In the genomic region with DNA sequence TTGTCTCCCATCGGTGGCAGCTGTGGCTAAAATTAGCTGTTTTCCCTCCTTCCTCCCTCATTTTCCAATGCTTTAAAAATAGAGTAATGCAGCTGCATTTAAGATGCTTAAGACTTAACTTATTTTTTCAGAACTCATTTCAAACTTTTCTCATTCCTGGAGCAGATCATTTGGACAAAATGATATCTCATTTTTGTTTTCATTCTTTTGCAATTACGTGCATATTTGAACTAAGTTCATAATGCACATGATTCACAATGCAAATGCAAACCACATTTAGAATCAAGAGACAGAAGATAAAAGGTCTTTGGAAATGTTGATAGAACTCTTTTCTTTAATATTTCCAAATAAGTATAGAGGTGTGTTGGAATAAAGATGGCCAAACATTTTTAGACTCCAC, we compare ENCODE assay signal across 16 cellular contexts. TPM values are rescaled to one million over a fixed set of nuclear protein-coding genes. Genes with fewer than 3 reads are reported as not detected.
DNase-seq lines count a peak whose midpoint lies in the region; ATAC-seq and TF ChIP-seq lines count a peak whose summit lies in the region.
"Had no signal": no experiment of that assay in that cellular context is flagged by ENCODE, and none has a peak within 500 bp of the region (broad histone marks: within the 10 kb centered on the region; RNA-seq: fewer than 3 reads in every experiment).

No MANE protein-coding gene starts in this region.

- peak overlapping the region; percentile 25 for H3K4me3 ChIP-seq in SJSA1
- H3K4me3 ChIP-seq in fibroblast of pulmonary artery (replicated peaks; ENCODE audit: low read depth, low read length): peak overlapping the region; percentile 37
- H3K4me3 ChIP-seq in smooth muscle cell: no peak overlapping the region
- no peak overlapping the region for H3K4me3 ChIP-seq in GM23338

- TF ChIP-seq CTCF in fibroblast of pulmonary artery (IDR thresholded peaks at IDR 0.05; ENCODE audit: low read length, missing control alignments): no peak
- TF ChIP-seq CTCF in smooth muscle cell (IDR thresholded peaks at IDR 0.05; ENCODE audit: borderline replicate concordance, insufficient read depth, poor library complexity, severe bottlenecking): no peak
- no peak for TF ChIP-seq CTCF in GM23338 (conservative IDR thresholded peaks at IDR 0.05; ENCODE audit: low read depth in 2 of 2)

- H4K20me1 ChIP-seq in smooth muscle cell (ENCODE audit: low read depth) (no peaks in the 10 kb centered on the region), GM23338 (replicated peaks; ENCODE audit: insufficient read depth) (no peaks in the 10 kb centered on the region)

- peak overlapping the region; percentile 68 for H3K27ac Mint-ChIP-seq in activated CD4-positive, alpha-beta T cell treated with anti-CD3 and anti-CD28 coated beads, Interleukin-2, amount 10 ng/mL, durations not matched to agents 7 days and 5 days
- H3K27ac Mint-ChIP-seq in GM23338: no peak overlapping the region
- H3K27ac Mint-ChIP-seq: type B pancreatic cell had no signal

- H3K4me1 ChIP-seq in SJSA1 (replicated peaks) (peaks cover 8% of the 10 kb centered on the region; the same call in 1 of the 2 replicates), smooth muscle cell (ENCODE audit: low read depth) (peaks cover 14% of the 10 kb centered on the region), GM23338 (ENCODE audit: insufficient read depth) (no peaks in the 10 kb centered on the region)

- in situ Hi-C loops in KBM-7 (cut with MboI; ENCODE audit: low pct_unique_long_range_greater_than_20kb, low sequenced_read_pairs): no loop called here

- H3K27ac ChIP-seq in SJSA1 (peak overlapping the region; percentile 45; the same call in 1 of the 2 replicates), smooth muscle cell (ENCODE audit: low read depth) (peak overlapping the region; percentile 24), GM23338 (ENCODE audit: low read depth) (no peak overlapping the region)

- H3K27me3 Mint-ChIP-seq in activated CD4-positive, alpha-beta T cell treated with anti-CD3 and anti-CD28 coated beads, Interleukin-2, amount 10 ng/mL, durations not matched to agents 7 days and 5 days: peaks cover 4% of the 10 kb centered on the region
- no peaks in the 10 kb centered on the region for H3K27me3 Mint-ChIP-seq in GM23338 (ENCODE audit: insufficient read depth, low read depth, poor library complexity)

- H3K79me2 ChIP-seq in smooth muscle cell (ENCODE audit: low read depth) (no peaks in the 10 kb centered on the region), GM23338 (replicated peaks; ENCODE audit: insufficient read depth) (no peaks in the 10 kb centered on the region)

- no peaks in the 10 kb centered on the region for H3K36me3 Mint-ChIP-seq in activated CD4-positive, alpha-beta T cell treated with anti-CD3 and anti-CD28 coated beads, Interleukin-2, amount 10 ng/mL, durations not matched to agents 7 days and 5 days (ENCODE audit: low read depth)
- H3K36me3 Mint-ChIP-seq in GM23338 (ENCODE audit: low read depth): no peaks in the 10 kb centered on the region
- H3K36me3 Mint-ChIP-seq: type B pancreatic cell had no signal

- H3K9me3 Mint-ChIP-seq in activated CD4-positive, alpha-beta T cell treated with anti-CD3 and anti-CD28 coated beads, Interleukin-2, amount 10 ng/mL, durations not matched to agents 7 days and 5 days: peaks cover 4% of the 10 kb centered on the region
- H3K9me3 Mint-ChIP-seq in GM23338: no peaks in the 10 kb centered on the region
- H3K9me3 Mint-ChIP-seq: T-helper 1 cell treated with Interleukin-12 subunit alpha and Interleukin-12 subunit beta and Interleukin-4 antibody, amounts not matched to agents 30 μg/mL and 1 μg/mL, for 36 hours had no signal

- no peak for DNase-seq in activated CD4-positive, alpha-beta T cell treated with anti-CD3 and anti-CD28 coated beads, Interleukin-2, amount 10 ng/mL, durations not matched to agents 7 days and 5 days
- no peak for DNase-seq in activated CD4-positive, alpha-beta T cell treated with anti-CD3 and anti-CD28 coated beads for 48 hours
- DNase-seq in SJSA1 (ENCODE audit: low read depth in 1 of 2, low spot score in 2 of 2): peak in 1 of 2 experiments; percentile 6
- DNase-seq in fibroblast of pulmonary artery (ENCODE audit: low read depth): peak; percentile 25
- DNase-seq in smooth muscle cell (lab: John Stamatoyannopoulos, UW; ENCODE audit: unreplicated experiment): no peak
- DNase-seq in GM23338 (ENCODE audit: low spot score): no peak
- DNase-seq in KBM-7: no peak
- DNase-seq: activated gamma-delta T cell; central memory CD4-positive, alpha-beta T cell; DMS153; immature natural killer cell; naive thymus-derived CD8-positive, alpha-beta T cell had no signal

- POLR2A ChIA-PET in activated CD4-positive, alpha-beta T cell treated with anti-CD3 and anti-CD28 coated beads, Interleukin-2, amount 10 ng/mL, durations not matched to agents 7 days and 5 days (lab: Charles Lee): no interaction called here

- H3K4me2 ChIP-seq in smooth muscle cell (peak overlapping the region; percentile 75), GM23338 (no peak overlapping the region)

- H3K4me3 Mint-ChIP-seq in activated CD4-positive, alpha-beta T cell treated with anti-CD3 and anti-CD28 coated beads, Interleukin-2, amount 10 ng/mL, durations not matched to agents 7 days and 5 days: no peak overlapping the region
- H3K4me3 Mint-ChIP-seq in GM23338: no peak overlapping the region
- H3K4me3 Mint-ChIP-seq: type B pancreatic cell had no signal

- no peak overlapping the region for H3K9ac ChIP-seq in smooth muscle cell (ENCODE audit: low read depth)

- H3K36me3 ChIP-seq in SJSA1 (no peaks in the 10 kb centered on the region), smooth muscle cell (ENCODE audit: low read depth) (no peaks in the 10 kb centered on the region), GM23338 (ENCODE audit: insufficient read depth) (no peaks in the 10 kb centered on the region)

- no peak overlapping the region for H2AFZ ChIP-seq in smooth muscle cell (ENCODE audit: low read depth)
- no peak overlapping the region for H2AFZ ChIP-seq in GM23338

- peaks cover 9% of the 10 kb centered on the region for H3K4me1 Mint-ChIP-seq in activated CD4-positive, alpha-beta T cell treated with anti-CD3 and anti-CD28 coated beads, Interleukin-2, amount 10 ng/mL, durations not matched to agents 7 days and 5 days
- no peaks in the 10 kb centered on the region for H3K4me1 Mint-ChIP-seq in GM23338

- H3K9me3 ChIP-seq in SJSA1 (replicated peaks): no peaks in the 10 kb centered on the region
- no peaks in the 10 kb centered on the region for H3K9me3 ChIP-seq in smooth muscle cell (replicated peaks; ENCODE audit: low read depth)

- H3F3A ChIP-seq in smooth muscle cell (ENCODE audit: low read depth) (no peaks in the 10 kb centered on the region), GM23338 (replicated peaks; ENCODE audit: low read depth) (no peaks in the 10 kb centered on the region)

- H3K9me2 ChIP-seq in GM23338 (ENCODE audit: insufficient read depth): no peaks in the 10 kb centered on the region

- 78% methylated on average over 2 of the region's 2 CpGs for WGBS in smooth muscle cell (ENCODE audit: low lambda C conversion rate)

- H3K27me3 ChIP-seq in SJSA1 (replicated peaks) (no peaks in the 10 kb centered on the region), smooth muscle cell (ENCODE audit: low read depth) (no peaks in the 10 kb centered on the region), GM23338 (ENCODE audit: insufficient read depth) (no peaks in the 10 kb centered on the region)

- CTCF ChIA-PET in activated CD4-positive, alpha-beta T cell treated with anti-CD3 and anti-CD28 coated beads, Interleukin-2, amount 10 ng/mL, durations not matched to agents 7 days and 5 days (lab: Charles Lee): interaction anchor here (0.9 kb wide), 1 partner anchor 19 kb away, joined by 4 read pairs; no protein-coding TSS in a partner anchor

- ATAC-seq in GM23338 (no peak), HG02610 (IDR thresholded peaks at IDR 0.05; ENCODE audit: unreplicated experiment) (no peak)
- ATAC-seq: esophagus mucosa; naive thymus-derived CD8-positive, alpha-beta T cell had no signal

TF ChIP-seq in GM23338, 12 proteins besides CTCF, POLR2A, EP300 and RAD21 (continues in another document):
- TF ChIP-seq, protein P1, sequence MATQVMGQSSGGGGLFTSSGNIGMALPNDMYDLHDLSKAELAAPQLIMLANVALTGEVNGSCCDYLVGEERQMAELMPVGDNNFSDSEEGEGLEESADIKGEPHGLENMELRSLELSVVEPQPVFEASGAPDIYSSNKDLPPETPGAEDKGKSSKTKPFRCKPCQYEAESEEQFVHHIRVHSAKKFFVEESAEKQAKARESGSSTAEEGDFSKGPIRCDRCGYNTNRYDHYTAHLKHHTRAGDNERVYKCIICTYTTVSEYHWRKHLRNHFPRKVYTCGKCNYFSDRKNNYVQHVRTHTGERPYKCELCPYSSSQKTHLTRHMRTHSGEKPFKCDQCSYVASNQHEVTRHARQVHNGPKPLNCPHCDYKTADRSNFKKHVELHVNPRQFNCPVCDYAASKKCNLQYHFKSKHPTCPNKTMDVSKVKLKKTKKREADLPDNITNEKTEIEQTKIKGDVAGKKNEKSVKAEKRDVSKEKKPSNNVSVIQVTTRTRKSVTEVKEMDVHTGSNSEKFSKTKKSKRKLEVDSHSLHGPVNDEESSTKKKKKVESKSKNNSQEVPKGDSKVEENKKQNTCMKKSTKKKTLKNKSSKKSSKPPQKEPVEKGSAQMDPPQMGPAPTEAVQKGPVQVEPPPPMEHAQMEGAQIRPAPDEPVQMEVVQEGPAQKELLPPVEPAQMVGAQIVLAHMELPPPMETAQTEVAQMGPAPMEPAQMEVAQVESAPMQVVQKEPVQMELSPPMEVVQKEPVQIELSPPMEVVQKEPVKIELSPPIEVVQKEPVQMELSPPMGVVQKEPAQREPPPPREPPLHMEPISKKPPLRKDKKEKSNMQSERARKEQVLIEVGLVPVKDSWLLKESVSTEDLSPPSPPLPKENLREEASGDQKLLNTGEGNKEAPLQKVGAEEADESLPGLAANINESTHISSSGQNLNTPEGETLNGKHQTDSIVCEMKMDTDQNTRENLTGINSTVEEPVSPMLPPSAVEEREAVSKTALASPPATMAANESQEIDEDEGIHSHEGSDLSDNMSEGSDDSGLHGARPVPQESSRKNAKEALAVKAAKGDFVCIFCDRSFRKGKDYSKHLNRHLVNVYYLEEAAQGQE (IDR thresholded peaks at IDR 0.05; ENCODE audit: unreplicated experiment): no peak

RNA-seq across cellular contexts. Expression of a gene that starts 14.7 kb away (rescaled TPM):
- total RNA-seq in activated CD4-positive, alpha-beta T cell treated with anti-CD3 and anti-CD28 coated beads, Interleukin-2, amount 10 ng/mL, durations not matched to agents 7 days and 5 days: not detected
- 15.5 and 32.5 TPM in 2 replicates for total RNA-seq in SJSA1 (2014; rRNA removed; shearing (Covaris generic))
- 3.1 and 5.5 TPM in 2 replicates for total RNA-seq in smooth muscle cell
- polyA plus RNA-seq in smooth muscle cell (1.5 and 2.3 TPM in 2 replicates), GM23338 (2016; fragmentation: Nextera tagmentation; extraction: Ambion mirVana) (not detected in 2 replicates)
- total RNA-seq in GM23338 (2014; rRNA removed; shearing (Covaris generic)): not detected in 2 replicates
- total RNA-seq: esophagus mucosa; naive thymus-derived CD8-positive, alpha-beta T cell had no signal
- polyA plus RNA-seq: immature natural killer cell; naive thymus-derived CD8-positive, alpha-beta T cell had no signal

RNA-seq across cellular contexts. Expression of a gene that starts 47.4 kb away (rescaled TPM):
- 10 to 100 TPM; 19.0 to 19.7 TPM for total RNA-seq in activated CD4-positive, alpha-beta T cell treated with anti-CD3 and anti-CD28 coated beads, Interleukin-2, amount 10 ng/mL, durations not matched to agents 7 days and 5 days
- 49.5 and 61.0 TPM in 2 replicates for total RNA-seq in SJSA1 (2014; rRNA removed; shearing (Covaris generic))
- total RNA-seq in smooth muscle cell: 16.7 and 17.5 TPM in 2 replicates
- polyA plus RNA-seq in smooth muscle cell: 3.5 and 4.7 TPM in 2 replicates
- 23.7 and 33.0 TPM in 2 replicates for total RNA-seq in GM23338 (2014; rRNA removed; shearing (Covaris generic))
- 4.7 and 5.3 TPM in 2 replicates for polyA plus RNA-seq in GM23338 (2016; fragmentation: Nextera tagmentation; extraction: Ambion mirVana)

Comparison
In these comparisons a context has a peak if more than half of its experiments do, and no peak if none do; other contexts are left out.
1. H3K4me3 ChIP-seq: peak in SJSA1 (single experiment) and fibroblast of pulmonary artery (single experiment); none in smooth muscle cell (single experiment) and GM23338 (single experiment).